9 cellular contexts compared by ENCODE assay signal in genomic region chr1:62530516-62531154, GRCh38.
A peak's percentile ranks its signal among the peaks of the same experiment; 100 is the strongest.
DNase-seq lines count a peak whose midpoint lies in the region; ATAC-seq and TF ChIP-seq lines count a peak whose summit lies in the region.
"Had no signal": no experiment of that assay in that cellular context is flagged by ENCODE, and none has a peak within 500 bp of the region (broad histone marks: within the 10 kb centered on the region; RNA-seq: fewer than 3 reads in every experiment).

No MANE protein-coding gene starts in this region.

- H3K4me2 ChIP-seq in neural progenitor cell, result no peak overlapping the region

- peaks cover 12% of the 10 kb centered on the region for H3K36me3 Mint-ChIP-seq in neural progenitor cell
- no peaks in the 10 kb centered on the region for H3K36me3 Mint-ChIP-seq in activated CD4-positive, alpha-beta memory T cell treated with anti-CD3 and anti-CD28 coated beads, Interleukin-2, amount 10 ng/mL, durations not matched to agents 7 days and 5 days (ENCODE audit: low read depth)
- H3K36me3 Mint-ChIP-seq in activated CD8-positive, alpha-beta memory T cell treated with anti-CD3 and anti-CD28 coated beads, Interleukin-2, amount 10 ng/mL, durations not matched to agents 7 days and 5 days, result no peaks in the 10 kb centered on the region

- no peak overlapping the region for H3K27ac Mint-ChIP-seq in neural progenitor cell
- H3K27ac Mint-ChIP-seq in activated CD4-positive, alpha-beta memory T cell treated with anti-CD3 and anti-CD28 coated beads, Interleukin-2, amount 10 ng/mL, durations not matched to agents 7 days and 5 days, result no peak overlapping the region
- H3K27ac Mint-ChIP-seq in activated CD8-positive, alpha-beta memory T cell treated with anti-CD3 and anti-CD28 coated beads, Interleukin-2, amount 10 ng/mL, durations not matched to agents 7 days and 5 days, result no peak overlapping the region

- H3K4me1 Mint-ChIP-seq in neural progenitor cell, result no peaks in the 10 kb centered on the region
- H3K4me1 Mint-ChIP-seq in activated CD4-positive, alpha-beta memory T cell treated with anti-CD3 and anti-CD28 coated beads, Interleukin-2, amount 10 ng/mL, durations not matched to agents 7 days and 5 days, result no peaks in the 10 kb centered on the region
- H3K4me1 Mint-ChIP-seq in activated CD8-positive, alpha-beta memory T cell treated with anti-CD3 and anti-CD28 coated beads, Interleukin-2, amount 10 ng/mL, durations not matched to agents 7 days and 5 days, result no peaks in the 10 kb centered on the region
- H3K4me1 Mint-ChIP-seq: IgD-negative memory B cell had no signal

- TF ChIP-seq CTCF in GM12865 (IDR thresholded peaks at IDR 0.05; ENCODE audit: insufficient read depth, low read depth, low read length, missing control alignments) (peak; percentile 75), neural progenitor cell (IDR thresholded peaks at IDR 0.05) (peak; percentile 68)

- CTCF ChIA-PET in activated CD4-positive, alpha-beta memory T cell treated with anti-CD3 and anti-CD28 coated beads, Interleukin-2, amount 10 ng/mL, durations not matched to agents 7 days and 5 days (lab: Charles Lee), result interaction anchor here (0.8 kb wide), 1 partner anchor 216 kb away, joined by 3 read pairs; no protein-coding TSS in a partner anchor
- CTCF ChIA-PET in activated CD8-positive, alpha-beta memory T cell treated with anti-CD3 and anti-CD28 coated beads, Interleukin-2, amount 10 ng/mL, durations not matched to agents 7 days and 5 days (lab: Charles Lee), result no interaction called here

- H3K9ac ChIP-seq in NT2/D1 (ENCODE audit: insufficient read length, low read depth) (no peak overlapping the region), neural progenitor cell (no peak overlapping the region)

- no peak overlapping the region for H3K4me3 ChIP-seq in GM12865 (ENCODE audit: low read depth, low read length)
- H3K4me3 ChIP-seq in NT2/D1 (ENCODE audit: insufficient read length, low read depth), result no peak overlapping the region
- no peak overlapping the region for H3K4me3 ChIP-seq in neural progenitor cell

- POLR2A ChIA-PET in activated CD4-positive, alpha-beta memory T cell treated with anti-CD3 and anti-CD28 coated beads, Interleukin-2, amount 10 ng/mL, durations not matched to agents 7 days and 5 days (lab: Charles Lee), result interaction anchor here (0.7 kb wide), 1 partner anchor 1930 kb away, joined by 3 read pairs; no protein-coding TSS in a partner anchor

- peak; percentile 57 for DNase-seq in GM12865 (ENCODE audit: low read depth)
- peak; percentile 62 for DNase-seq in NT2/D1 (ENCODE audit: low read depth, low spot score)
- DNase-seq in neural progenitor cell (ENCODE audit: low spot score), result peak; percentile 72
- no peak for DNase-seq in activated CD4-positive, alpha-beta memory T cell treated with anti-CD3 and anti-CD28 coated beads, Interleukin-2, amount 10 ng/mL, durations not matched to agents 7 days and 5 days
- DNase-seq in activated CD8-positive, alpha-beta memory T cell treated with anti-CD3 and anti-CD28 coated beads, Interleukin-2, amount 10 ng/mL, durations not matched to agents 7 days and 5 days, result no peak
- DNase-seq in activated CD4-positive, CD25-positive, alpha-beta regulatory T cell (lab: John Stamatoyannopoulos, UW), result no peak

- H4K20me1 ChIP-seq in neural progenitor cell (ENCODE audit: low read depth), result peaks cover 9% of the 10 kb centered on the region

- H3K9me3 Mint-ChIP-seq in neural progenitor cell, result no peaks in the 10 kb centered on the region
- no peaks in the 10 kb centered on the region for H3K9me3 Mint-ChIP-seq in activated CD4-positive, alpha-beta memory T cell treated with anti-CD3 and anti-CD28 coated beads, Interleukin-2, amount 10 ng/mL, durations not matched to agents 7 days and 5 days
- H3K9me3 Mint-ChIP-seq in activated CD8-positive, alpha-beta memory T cell treated with anti-CD3 and anti-CD28 coated beads, Interleukin-2, amount 10 ng/mL, durations not matched to agents 7 days and 5 days (ENCODE audit: low read depth), result no peaks in the 10 kb centered on the region
- H3K9me3 Mint-ChIP-seq: IgD-negative memory B cell had no signal

- no peaks in the 10 kb centered on the region for H3K79me2 ChIP-seq in neural progenitor cell (ENCODE audit: low read depth)

- H3K9me3 ChIP-seq in NT2/D1 (ENCODE audit: insufficient read depth, low read length), result no peaks in the 10 kb centered on the region
- no peaks in the 10 kb centered on the region for H3K9me3 ChIP-seq in neural progenitor cell (ENCODE audit: low read depth)

- H3K4me3 Mint-ChIP-seq in neural progenitor cell, result no peak overlapping the region
- no peak overlapping the region for H3K4me3 Mint-ChIP-seq in activated CD4-positive, alpha-beta memory T cell treated with anti-CD3 and anti-CD28 coated beads, Interleukin-2, amount 10 ng/mL, durations not matched to agents 7 days and 5 days
- no peak overlapping the region for H3K4me3 Mint-ChIP-seq in activated CD8-positive, alpha-beta memory T cell treated with anti-CD3 and anti-CD28 coated beads, Interleukin-2, amount 10 ng/mL, durations not matched to agents 7 days and 5 days

- H3F3A ChIP-seq in neural progenitor cell (ENCODE audit: low read depth), result peaks cover 12% of the 10 kb centered on the region

- H3K4me1 ChIP-seq in NT2/D1 (ENCODE audit: insufficient read depth, insufficient read length), result no peaks in the 10 kb centered on the region
- no peaks in the 10 kb centered on the region for H3K4me1 ChIP-seq in neural progenitor cell

- no peak overlapping the region for H3K27ac ChIP-seq in neural progenitor cell

- no peak overlapping the region for H2AFZ ChIP-seq in neural progenitor cell (replicated peaks)

- ATAC-seq in esophagus mucosa (peak; percentile 43), GM21528 (IDR thresholded peaks at IDR 0.05; ENCODE audit: low FRiP score, unreplicated experiment) (no peak)
- no peak for ATAC-seq in activated CD8-positive, alpha-beta memory T cell treated with anti-CD3 and anti-CD28 coated beads, Interleukin-2, amount 10 ng/mL, durations not matched to agents 7 days and 5 days

- H3K27me3 ChIP-seq in NT2/D1 (ENCODE audit: insufficient read depth, insufficient read length) (no peaks in the 10 kb centered on the region), neural progenitor cell (no peaks in the 10 kb centered on the region)

- H3K27me3 Mint-ChIP-seq in neural progenitor cell (ENCODE audit: insufficient read depth, low read depth), result no peaks in the 10 kb centered on the region
- H3K27me3 Mint-ChIP-seq in activated CD4-positive, alpha-beta memory T cell treated with anti-CD3 and anti-CD28 coated beads, Interleukin-2, amount 10 ng/mL, durations not matched to agents 7 days and 5 days, result no peaks in the 10 kb centered on the region
- no peaks in the 10 kb centered on the region for H3K27me3 Mint-ChIP-seq in activated CD8-positive, alpha-beta memory T cell treated with anti-CD3 and anti-CD28 coated beads, Interleukin-2, amount 10 ng/mL, durations not matched to agents 7 days and 5 days
- H3K27me3 Mint-ChIP-seq: IgD-negative memory B cell had no signal

- H3K36me3 ChIP-seq in NT2/D1 (ENCODE audit: insufficient read depth, insufficient read length, low read length) (peaks cover 27% of the 10 kb centered on the region), neural progenitor cell (peaks cover 9% of the 10 kb centered on the region)

Comparison
In these comparisons a context has a peak if more than half of its experiments do, and no peak if none do; other contexts are left out.
1. DNase-seq: peak in GM12865 (single experiment), NT2/D1 (single experiment) and neural progenitor cell (single experiment); none in activated CD4-positive, alpha-beta memory T cell treated with anti-CD3 and anti-CD28 coated beads, Interleukin-2, amount 10 ng/mL, durations not matched to agents 7 days and 5 days (single experiment), activated CD8-positive, alpha-beta memory T cell treated with anti-CD3 and anti-CD28 coated beads, Interleukin-2, amount 10 ng/mL, durations not matched to agents 7 days and 5 days (single experiment) and activated CD4-positive, CD25-positive, alpha-beta regulatory T cell (0 of 4).